9 cellular contexts compared by ENCODE assay signal in genomic region chr16:15897834-15898254, GRCh38. TPM values are rescaled to one million over a fixed set of nuclear protein-coding genes. Genes with fewer than 3 reads are reported as not detected.
DNase-seq lines count a peak whose midpoint lies in the region; ATAC-seq, FAIRE-seq and TF ChIP-seq lines count a peak whose summit lies in the region.
"Had no signal": no experiment of that assay in that cellular context is flagged by ENCODE, and none has a peak within 500 bp of the region (broad histone marks: within the 10 kb centered on the region; RNA-seq: fewer than 3 reads in every experiment).

No MANE protein-coding gene starts in this region.

- intact Hi-C loops in activated naive CD4-positive, alpha-beta T cell treated with anti-CD3 and anti-CD28 coated beads for 36 hours (cut with micrococcal nuclease): no loop called here
- intact Hi-C loops in GM12878 (cut with micrococcal nuclease; ENCODE audit: unreplicated experiment) (loop anchor here (5.0 kb wide), 1 partner anchor 109 kb away; no protein-coding TSS in a partner anchor), left colon (cut with DNase I, micrococcal nuclease) (no loop called here)

- H4K20me1 ChIP-seq in Karpas-422 (ENCODE audit: insufficient read depth, low read depth, low read length) (no peaks in the 10 kb centered on the region), GM12878 (ENCODE audit: control insufficient read depth, insufficient read depth) (no peaks in the 10 kb centered on the region)

- no peak for TF ChIP-seq EP300 in GM12878 (IDR thresholded peaks at IDR 0.05; ENCODE audit: borderline replicate concordance in 1 of 2, control insufficient read depth in 1 of 2, low read depth in 2 of 2, low read length in 2 of 2)

- H3K4me3 Mint-ChIP-seq in activated naive CD4-positive, alpha-beta T cell treated with anti-CD3 and anti-CD28 coated beads for 36 hours: no peak overlapping the region

- FAIRE-seq in GM12878 (lab: Jason Lieb, UNC): peak; percentile 99
- FAIRE-seq: frontal cortex had no signal

- POLR2A ChIA-PET in GM12878 (lab: Charles Lee): interaction anchor here (0.6 to 2.3 kb wide), 5 partner anchors 9 to 253 kb away, joined by 3 to 13 read pairs (median 4); partner anchors contain the start of gene CEP20

- H3K9ac ChIP-seq in Karpas-422 (ENCODE audit: low read length) (peak overlapping the region; percentile 16; the same call in 1 of the 2 replicates), GM12878 (ENCODE audit: control insufficient read depth, insufficient read depth, low read length) (peak overlapping the region; percentile 43; the same call in 1 of the 2 replicates)

- 0% methylated on average over 5 of the region's 5 CpGs for WGBS in GM12878 (ENCODE audit: insufficient coverage, insufficient replicate concordance, low lambda C conversion rate, missing lambda C conversion rate)

- H3K9me3 ChIP-seq in Karpas-422 (ENCODE audit: low read length): no peaks in the 10 kb centered on the region
- H3K9me3 ChIP-seq in GM12878 (replicated peaks; ENCODE audit: control insufficient read depth, insufficient read depth, low read length): no peaks in the 10 kb centered on the region

- in situ Hi-C loops in GM12878 (cut with MboI): no loop called here

- TF ChIP-seq POLR2A in GM12878 (IDR thresholded peaks at IDR 0.05; ENCODE audit: low read depth, low read length): no peak

- H3K4me2 ChIP-seq in Karpas-422 (ENCODE audit: low read depth, low read length, poor library complexity, severe bottlenecking): peak overlapping the region; percentile 27
- H3K4me2 ChIP-seq in GM12878 (ENCODE audit: control insufficient read depth, insufficient read depth): peak overlapping the region; percentile 56

- H3K4me3 ChIP-seq in Karpas-422 (ENCODE audit: low read length): peak overlapping the region; percentile 37; the same call in 1 of the 2 replicates
- peak overlapping the region; percentile 53 for H3K4me3 ChIP-seq in GM12878

- ATAC-seq in GM12878: peak; percentile 93
- ATAC-seq in HG03571 (IDR thresholded peaks at IDR 0.05; ENCODE audit: unreplicated experiment): no peak
- no peak for ATAC-seq in left colon

- no peak overlapping the region for H3K27ac Mint-ChIP-seq in activated naive CD4-positive, alpha-beta T cell treated with anti-CD3 and anti-CD28 coated beads for 36 hours

- peaks cover 8% of the 10 kb centered on the region for H3K4me1 Mint-ChIP-seq in activated naive CD4-positive, alpha-beta T cell treated with anti-CD3 and anti-CD28 coated beads for 36 hours (ENCODE audit: low read depth)

- no peaks in the 10 kb centered on the region for H3K36me3 Mint-ChIP-seq in activated naive CD4-positive, alpha-beta T cell treated with anti-CD3 and anti-CD28 coated beads for 36 hours (ENCODE audit: low read depth)

- SMC1A ChIA-PET in GM12878 (lab: Charles Lee; ENCODE audit: uncharacterized antibody, unreplicated experiment): interaction anchor here (0.9 to 4.1 kb wide), 5 partner anchors 10 to 52 kb away, joined by 3 to 37 read pairs (median 3); partner anchors contain the start of gene CEP20

- H3K36me3 ChIP-seq in Karpas-422 (ENCODE audit: insufficient read depth, low read length) (no peaks in the 10 kb centered on the region), GM12878 (ENCODE audit: control insufficient read depth in 2 of 2, insufficient read depth in 2 of 2, low read length in 1 of 2) (no peaks in the 10 kb centered on the region)

- CTCF ChIA-PET in activated naive CD4-positive, alpha-beta T cell treated with anti-CD3 and anti-CD28 coated beads for 36 hours (lab: Charles Lee): no interaction called here
- CTCF ChIA-PET in GM12878 (lab: Yijun Ruan, JAX): interaction anchor here (1.2 to 1.7 kb wide), 4 partner anchors 9 to 23 kb away, joined by 3 to 10 read pairs (median 4); partner anchors contain the start of gene CEP20

- H2AFZ ChIP-seq in Karpas-422 (ENCODE audit: low read length) (0 out of 2 replicates have a peak overlapping the region, but pooled peaks have one; percentile 60), GM12878 (ENCODE audit: control insufficient read depth, low read depth, low read length) (peak overlapping the region; percentile 55)

- no peaks in the 10 kb centered on the region for H3K27me3 Mint-ChIP-seq in activated naive CD4-positive, alpha-beta T cell treated with anti-CD3 and anti-CD28 coated beads for 36 hours (ENCODE audit: low read depth)

- H3K27me3 ChIP-seq in Karpas-422 (ENCODE audit: low read length) (no peaks in the 10 kb centered on the region), GM12878 (replicated peaks in 1 of 2; ENCODE audit: control insufficient read depth in 2 of 2, insufficient read depth in 2 of 2, low read length in 1 of 2) (no peaks in the 10 kb centered on the region)

- no peak overlapping the region for H3K27ac ChIP-seq in Karpas-422 (ENCODE audit: low read length)
- H3K27ac ChIP-seq in GM12878 (ENCODE audit: control insufficient read depth, insufficient read depth): peak overlapping the region; percentile 88

- TF ChIP-seq RAD21 in GM12878 (IDR thresholded peaks at IDR 0.05; ENCODE audit: insufficient read depth, low read depth, low read length): no peak

- H3K79me2 ChIP-seq in Karpas-422 (ENCODE audit: low read length) (no peaks in the 10 kb centered on the region), GM12878 (ENCODE audit: control insufficient read depth, insufficient read depth, low read length) (no peaks in the 10 kb centered on the region)

- H3K9me3 Mint-ChIP-seq in activated naive CD4-positive, alpha-beta T cell treated with anti-CD3 and anti-CD28 coated beads for 36 hours: no peaks in the 10 kb centered on the region

- peaks cover 8% of the 10 kb centered on the region for H3K4me1 ChIP-seq in Karpas-422 (ENCODE audit: low read length)
- H3K4me1 ChIP-seq in GM12878 (ENCODE audit: control insufficient read depth, insufficient read depth, low read length): peaks cover 37% of the 10 kb centered on the region

- no peaks in the 10 kb centered on the region for H3K9me2 ChIP-seq in Karpas-422 (replicated peaks; ENCODE audit: insufficient read depth, low read length)

- RAD21 ChIA-PET in GM12878 (lab: Charles Lee; ENCODE audit: unreplicated experiment): interaction anchor here (0.7 to 1.0 kb wide), 2 partner anchors 9 to 52 kb away, joined by 4 to 5 read pairs; partner anchors contain the start of gene CEP20

- DNase-seq in activated naive CD4-positive, alpha-beta T cell treated with anti-CD3 and anti-CD28 coated beads for 36 hours: peak; percentile 24
- DNase-seq in activated naive CD4-positive, alpha-beta T cell treated with anti-CD3 and anti-CD28 coated beads, Interleukin-2, amount 50 U/mL, for 16 hours: no peak
- DNase-seq in Karpas-422 (peak; percentile 59), GM12878 (ENCODE audit: low read depth, low spot score) (peak; percentile 76), stromal cell of bone marrow (ENCODE audit: low read depth) (peak; percentile 48), cerebellar cortex (ENCODE audit: low spot score) (no peak), left colon (no peak)

- no peak for TF ChIP-seq CTCF in GM12878 (IDR thresholded peaks at IDR 0.05 in 2 of 3, conservative IDR thresholded peaks at IDR 0.05 in 1 of 3; ENCODE audit: control insufficient read depth in 2 of 3, extremely low read depth in 1 of 3, insufficient read depth in 1 of 3, low read depth in 3 of 3, low read length in 3 of 3)

- no TSS peak for BruUV-seq in GM12878 (replicated peaks; lab: Mats Ljungman, UMichigan)

RNA-seq across cellular contexts. Expression of gene CEP20, which starts 9.4 kb away (rescaled TPM):
- 10 to 100 TPM; 49.0 to 57.0 TPM for total RNA-seq in activated naive CD4-positive, alpha-beta T cell treated with anti-CD3 and anti-CD28 coated beads for 36 hours
- 19.6 and 45.3 TPM in 2 replicates for total RNA-seq in Karpas-422 (2014; rRNA removed; shearing (Covaris generic); ENCODE audit: low replicate concordance)
- total RNA-seq in GM12878 (2013; cell fraction: nucleolus; rRNA removed): 8.6 and 13.2 TPM in 2 replicates
- total RNA-seq in GM12878 (2014; rRNA removed): 38.0 and 43.8 TPM in 2 replicates
- total RNA-seq in GM12878 (2014; rRNA removed; fragmentation: Illumina TruSeq; extraction: Trizol): 52.1 and 53.0 TPM in 2 replicates
- total RNA-seq in GM12878 (2021): 30.5 and 33.4 TPM in 2 replicates
- 18.6 TPM for polyA plus RNA-seq in GM12878 (2011; ENCODE audit: low read depth)
- 57.8 and 87.4 TPM in 2 replicates for polyA plus RNA-seq in GM12878 (2011; rRNA removed)
- 15.4 and 20.0 TPM in 2 replicates for polyA plus RNA-seq in GM12878 (2011; cell fraction: cytosol; rRNA removed)
- 5.6 and 7.0 TPM in 2 replicates for polyA plus RNA-seq in GM12878 (2011; cell fraction: nucleus; rRNA removed)
- 25.1 and 34.2 TPM in 2 replicates for polyA plus RNA-seq in GM12878 (2012)
- polyA plus RNA-seq in GM12878 (2014; fragmentation: Illumina TruSeq; extraction: Trizol): 52.2 and 70.3 TPM in 2 replicates
- polyA plus RNA-seq in GM12878 (2014; fragmentation: Nextera tagmentation; extraction: Ambion mirVana): 10 to 100 TPM; 52.2 to 55.2 TPM
- polyA plus RNA-seq in GM12878 (2014; rRNA removed): 23.6 and 33.7 TPM in 2 replicates
- polyA plus RNA-seq in GM12878 (2016; fragmentation: Nextera tagmentation; extraction: Ambion mirVana): 10 to 100 TPM; 53.4 to 53.9 TPM
- 19.6 and 49.7 TPM in 2 replicates for polyA minus RNA-seq in GM12878 (2011; rRNA and poly(A)+ RNA removed)
- polyA minus RNA-seq in GM12878 (2011; cell fraction: cytosol; rRNA and poly(A)+ RNA removed): 9.8 and 10.8 TPM in 2 replicates
- 1.2 and 3.8 TPM in 2 replicates for polyA minus RNA-seq in GM12878 (2011; cell fraction: nucleus; rRNA and poly(A)+ RNA removed)
- total RNA-seq in left colon: 10 to 100 TPM; 18.9 to 22.6 TPM

RNA-seq across cellular contexts. Expression of gene MYH11, which starts 41.0 kb away (rescaled TPM):
- not detected for total RNA-seq in activated naive CD4-positive, alpha-beta T cell treated with anti-CD3 and anti-CD28 coated beads for 36 hours
- total RNA-seq in Karpas-422 (2014; rRNA removed; shearing (Covaris generic); ENCODE audit: low replicate concordance): not detected in 2 replicates
- total RNA-seq in GM12878 (2013; cell fraction: nucleolus; rRNA removed): not detected in 2 replicates
- total RNA-seq in GM12878 (2014; rRNA removed): under 0.01 and 0.06 TPM in 2 replicates
- total RNA-seq in GM12878 (2014; rRNA removed; fragmentation: Illumina TruSeq; extraction: Trizol): 0.05 and 0.13 TPM in 2 replicates
- 0.41 and 0.58 TPM in 2 replicates for total RNA-seq in GM12878 (2021)
- polyA plus RNA-seq in GM12878 (2011; ENCODE audit: low read depth): 0.18 TPM
- polyA plus RNA-seq in GM12878 (2011; rRNA removed): not detected in 2 replicates
- polyA plus RNA-seq in GM12878 (2011; cell fraction: cytosol; rRNA removed): not detected in 2 replicates
- not detected in 2 replicates for polyA plus RNA-seq in GM12878 (2011; cell fraction: nucleus; rRNA removed)
- polyA plus RNA-seq in GM12878 (2012): 0.31 and 0.85 TPM in 2 replicates
- polyA plus RNA-seq in GM12878 (2014; fragmentation: Illumina TruSeq; extraction: Trizol): 0.01 TPM in 1 of 2 replicates, not detected in the other
- under 1 TPM; 0.05 to 0.40 TPM for polyA plus RNA-seq in GM12878 (2014; fragmentation: Nextera tagmentation; extraction: Ambion mirVana)
- 0.01 TPM in 1 of 2 replicates, not detected in the other for polyA plus RNA-seq in GM12878 (2014; rRNA removed)
- 1 to 10 TPM in 1 of 2 experiments, under 1 TPM in 1; 0.88 to 1.9 TPM for polyA plus RNA-seq in GM12878 (2016; fragmentation: Nextera tagmentation; extraction: Ambion mirVana)
- not detected in 2 replicates for polyA minus RNA-seq in GM12878 (2011; rRNA and poly(A)+ RNA removed)
- polyA minus RNA-seq in GM12878 (2011; cell fraction: cytosol; rRNA and poly(A)+ RNA removed): not detected in 2 replicates
- polyA minus RNA-seq in GM12878 (2011; cell fraction: nucleus; rRNA and poly(A)+ RNA removed): not detected in 2 replicates
- 100 to 1,000 TPM in 1 of 2 donors, 10 to 100 TPM in 1; 39.1 to 579 TPM for total RNA-seq in left colon

RNA-seq across cellular contexts. Expression of gene ABCC1, which starts 51.6 kb away (rescaled TPM):
- 10 to 100 TPM; 40.3 to 41.0 TPM for total RNA-seq in activated naive CD4-positive, alpha-beta T cell treated with anti-CD3 and anti-CD28 coated beads for 36 hours
- total RNA-seq in Karpas-422 (2014; rRNA removed; shearing (Covaris generic); ENCODE audit: low replicate concordance): 23.6 and 28.3 TPM in 2 replicates
- total RNA-seq in GM12878 (2013; cell fraction: nucleolus; rRNA removed): 142 and 148 TPM in 2 replicates
- 18.9 and 21.8 TPM in 2 replicates for total RNA-seq in GM12878 (2014; rRNA removed)
- 12.1 and 12.2 TPM in 2 replicates for total RNA-seq in GM12878 (2014; rRNA removed; fragmentation: Illumina TruSeq; extraction: Trizol)
- total RNA-seq in GM12878 (2021): 41.7 and 44.6 TPM in 2 replicates
- polyA plus RNA-seq in GM12878 (2011; ENCODE audit: low read depth): 20.3 TPM
- polyA plus RNA-seq in GM12878 (2011; rRNA removed): 15.3 and 27.5 TPM in 2 replicates
- polyA plus RNA-seq in GM12878 (2011; cell fraction: cytosol; rRNA removed): 26.7 and 30.6 TPM in 2 replicates
- polyA plus RNA-seq in GM12878 (2011; cell fraction: nucleus; rRNA removed): 92.6 and 98.5 TPM in 2 replicates
- 27.1 and 43.7 TPM in 2 replicates for polyA plus RNA-seq in GM12878 (2012)
- 19.1 and 21.7 TPM in 2 replicates for polyA plus RNA-seq in GM12878 (2014; fragmentation: Illumina TruSeq; extraction: Trizol)
- 1 to 10 TPM; 3.2 to 4.8 TPM for polyA plus RNA-seq in GM12878 (2014; fragmentation: Nextera tagmentation; extraction: Ambion mirVana)
- polyA plus RNA-seq in GM12878 (2014; rRNA removed): 16.9 and 20.6 TPM in 2 replicates
- polyA plus RNA-seq in GM12878 (2016; fragmentation: Nextera tagmentation; extraction: Ambion mirVana): 10 to 100 TPM in 1 of 2 experiments, 1 to 10 TPM in 1; 4.0 to 10.1 TPM
- polyA minus RNA-seq in GM12878 (2011; rRNA and poly(A)+ RNA removed): 84.9 and 110 TPM in 2 replicates
- 20.8 and 28.8 TPM in 2 replicates for polyA minus RNA-seq in GM12878 (2011; cell fraction: cytosol; rRNA and poly(A)+ RNA removed)
- polyA minus RNA-seq in GM12878 (2011; cell fraction: nucleus; rRNA and poly(A)+ RNA removed): 39.2 and 69.1 TPM in 2 replicates
- 10 to 100 TPM; 18.3 to 23.3 TPM for total RNA-seq in left colon

Comparison
In these comparisons a context has a peak if more than half of its experiments do, and no peak if none do; other contexts are left out.
1. DNase-seq: peak in activated naive CD4-positive, alpha-beta T cell treated with anti-CD3 and anti-CD28 coated beads for 36 hours (single experiment), Karpas-422 (single experiment), GM12878 (single experiment) and stromal cell of bone marrow (single experiment); none in activated naive CD4-positive, alpha-beta T cell treated with anti-CD3 and anti-CD28 coated beads, Interleukin-2, amount 50 U/mL, for 16 hours (single experiment), cerebellar cortex (single experiment) and left colon (0 of 2).
2. RNA of gene MYH11, which starts 41.0 kb away (total RNA-seq): 39.1 to 579 TPM in left colon; under 0.01 to 0.58 TPM in GM12878, not detected in activated naive CD4-positive, alpha-beta T cell treated with anti-CD3 and anti-CD28 coated beads for 36 hours and not detected in Karpas-422; every median in the first group is over 10 times any median in the second.